ENCODE assay signal across 2 cellular contexts in the genomic region with DNA sequence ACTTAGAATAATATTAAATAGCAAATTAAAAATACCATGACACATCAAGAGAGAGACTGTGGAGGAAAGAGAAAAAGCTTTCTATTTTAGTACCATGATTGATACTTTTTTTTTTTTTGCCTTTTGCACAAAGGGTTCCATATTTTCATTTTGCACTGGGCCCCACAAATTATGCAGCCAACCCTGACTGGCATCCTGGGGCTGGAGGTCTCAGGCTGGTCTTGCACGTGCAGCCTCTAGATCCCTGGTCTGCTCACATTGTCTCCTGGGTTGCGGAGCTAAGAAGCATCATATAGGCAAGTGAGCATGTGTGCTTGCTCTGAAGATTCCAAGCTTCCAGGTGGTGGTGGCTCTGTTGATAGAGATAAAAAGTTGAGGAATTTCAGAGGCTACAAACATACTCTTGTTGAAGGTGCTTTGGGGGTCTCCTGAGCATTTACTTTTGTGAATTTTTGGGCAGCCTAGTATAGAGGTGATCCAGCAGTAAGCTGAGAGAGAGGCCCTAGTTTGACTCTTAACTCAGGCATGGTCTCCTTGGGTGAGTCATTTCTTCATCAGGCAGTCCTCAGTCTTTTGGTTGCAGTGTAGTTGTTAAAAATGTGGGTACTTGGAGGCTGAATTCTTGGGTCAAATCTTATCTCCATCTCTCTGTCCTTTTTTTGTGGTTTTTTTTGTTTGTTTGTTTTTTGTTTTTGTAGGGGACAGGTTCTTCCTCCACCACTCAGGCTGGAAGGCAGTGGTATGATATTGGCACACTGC.
A peak's percentile ranks its signal among the peaks of the same experiment; 100 is the strongest.
TF ChIP-seq lines count a peak whose summit lies in the region.

No MANE protein-coding gene starts in this region.

TF ChIP-seq in HepG2, 621 proteins besides CTCF, POLR2A, EP300 and RAD21:
- TF ChIP-seq PHF8 (CRISPR knock-in tag; IDR thresholded peaks at IDR 0.05) (no peak), ZNF350 (CRISPR knock-in tag; IDR thresholded peaks at IDR 0.05; ENCODE audit: borderline replicate concordance, low read depth) (no peak), FOXK1 (CRISPR knock-in tag; IDR thresholded peaks at IDR 0.05; ENCODE audit: borderline replicate concordance, low read depth) (no peak), SSRP1 (CRISPR knock-in tag; IDR thresholded peaks at IDR 0.05) (no peak), FOSL2 (CRISPR knock-in tag; IDR thresholded peaks at IDR 0.05) (0 out of 2 replicates have a peak, but pooled peaks have one; percentile 14), ZNF235 (CRISPR knock-in tag; IDR thresholded peaks at IDR 0.05; ENCODE audit: borderline replicate concordance) (no peak)
TF ChIP-seq in HepG2: peak in this region for 1.

TF ChIP-seq in endothelial cell of umbilical vein, 7 proteins besides CTCF, POLR2A, EP300 and RAD21:
- TF ChIP-seq, protein P1, sequence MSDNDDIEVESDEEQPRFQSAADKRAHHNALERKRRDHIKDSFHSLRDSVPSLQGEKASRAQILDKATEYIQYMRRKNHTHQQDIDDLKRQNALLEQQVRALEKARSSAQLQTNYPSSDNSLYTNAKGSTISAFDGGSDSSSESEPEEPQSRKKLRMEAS (IDR thresholded peaks at IDR 0.05; ENCODE audit: insufficient read depth, insufficient read length), result no peak
- no peak for TF ChIP-seq POLR2AphosphoS5 (IDR thresholded peaks at IDR 0.05; ENCODE audit: insufficient read depth, low read depth, low read length)
- no peak for TF ChIP-seq MYC (IDR thresholded peaks at IDR 0.05; ENCODE audit: low read depth, low read length)
- TF ChIP-seq EZH2 (IDR thresholded peaks at IDR 0.05; ENCODE audit: borderline replicate concordance, low read depth, low read length, severe bottlenecking), result no peak
- TF ChIP-seq JUN (IDR thresholded peaks at IDR 0.05; ENCODE audit: borderline replicate concordance, insufficient read depth, insufficient read length, low read depth), result no peak
